In genomic region chr6:142822383-142822782, GRCh38 we compare ENCODE assay signal across 8 cellular contexts.
DNase-seq lines count a peak whose midpoint lies in the region; ATAC-seq and TF ChIP-seq lines count a peak whose summit lies in the region.

No MANE protein-coding gene starts in this region.

- CTCF ChIA-PET in CD4-positive, alpha-beta memory T cell (lab: Charles Lee; ENCODE audit: partially characterized antibody), result no interaction called here
- CTCF ChIA-PET in activated CD4-positive, alpha-beta memory T cell treated with anti-CD3 and anti-CD28 coated beads for 36 hours (lab: Charles Lee), result interaction anchor here (0.6 to 1.9 kb wide), 6 partner anchors 13 to 205 kb away, joined by 3 to 11 read pairs (median 4); no protein-coding TSS in a partner anchor

- H3K36me3 ChIP-seq in CD4-positive, alpha-beta memory T cell (ENCODE audit: insufficient read depth, low read length), result no peaks in the 10 kb centered on the region
- no peaks in the 10 kb centered on the region for H3K36me3 ChIP-seq in sigmoid colon

- H3K9me3 ChIP-seq in CD4-positive, alpha-beta memory T cell (ENCODE audit: control insufficient read depth in 1 of 2, low read length in 2 of 2), result no peaks in the 10 kb centered on the region
- H3K9me3 ChIP-seq in sigmoid colon, result no peaks in the 10 kb centered on the region

- peaks cover 20 to 30% of the 10 kb centered on the region in 2 donors for H3K36me3 Mint-ChIP-seq in CD4-positive, alpha-beta memory T cell
- H3K36me3 Mint-ChIP-seq in activated CD4-positive, alpha-beta memory T cell treated with anti-CD3 and anti-CD28 coated beads for 36 hours, result peaks cover 13% of the 10 kb centered on the region

- POLR2A ChIA-PET in CD4-positive, alpha-beta memory T cell (lab: Charles Lee; ENCODE audit: partially characterized antibody), result interaction anchor here (1.0 to 1.2 kb wide), 2 partner anchors 8 to 23 kb away, joined by 3 to 4 read pairs; no protein-coding TSS in a partner anchor
- POLR2A ChIA-PET in activated CD4-positive, alpha-beta memory T cell treated with anti-CD3 and anti-CD28 coated beads for 36 hours (lab: Charles Lee), result interaction anchor here (1.0 to 6.4 kb wide), 5 partner anchors 17 to 91 kb away, joined by 4 to 34 read pairs (median 5); no protein-coding TSS in a partner anchor

- no peak for TF ChIP-seq CTCF in sigmoid colon (IDR thresholded peaks at IDR 0.05)

- H3K27ac Mint-ChIP-seq in CD4-positive, alpha-beta memory T cell, result peak overlapping the region; percentile 79 to 100 (median 92)
- H3K27ac Mint-ChIP-seq in activated CD4-positive, alpha-beta memory T cell treated with anti-CD3 and anti-CD28 coated beads for 36 hours, result peak overlapping the region; percentile 86

- H3K4me3 ChIP-seq in CD4-positive, alpha-beta memory T cell (ENCODE audit: low read length in 2 of 2), result no peak overlapping the region
- no peak overlapping the region for H3K4me3 ChIP-seq in sigmoid colon

- intact Hi-C loops in CD4-positive, alpha-beta memory T cell (cut with micrococcal nuclease), result loop anchor here (5.0 kb wide), 2 partner anchors 35 kb away; no protein-coding TSS in a partner anchor
- intact Hi-C loops in activated CD4-positive, alpha-beta memory T cell treated with anti-CD3 and anti-CD28 coated beads for 36 hours (cut with micrococcal nuclease), result loop anchor here (1.0 to 5.0 kb wide), 6 partner anchors 11 to 130 kb away; no protein-coding TSS in a partner anchor
- intact Hi-C loops in sigmoid colon (cut with DNase I), result no loop called here

- H3K4me3 Mint-ChIP-seq in CD4-positive, alpha-beta memory T cell, result peak overlapping the region in 6 of 8 donors; percentile 25 to 70 (median 57)
- H3K4me3 Mint-ChIP-seq in activated CD4-positive, alpha-beta memory T cell treated with anti-CD3 and anti-CD28 coated beads for 36 hours, result peak overlapping the region; percentile 29

- DNase-seq in CD4-positive, alpha-beta memory T cell, result peak in 1 of 5 donors; percentile 21
- no peak for DNase-seq in activated CD4-positive, alpha-beta memory T cell treated with anti-CD3 and anti-CD28 coated beads for 36 hours
- DNase-seq in activated gamma-delta T cell (lab: John Stamatoyannopoulos, UW) (no peak), NCI-H2029 (lab: John Stamatoyannopoulos, UW) (no peak), NCI-H510A treated with DMSO at 0.1 percent for 48 hours (lab: John Stamatoyannopoulos, UW) (no peak), sigmoid colon (no peak)

- peaks cover 54 to 77% (median 69%) of the 10 kb centered on the region in 4 donors for H3K4me1 Mint-ChIP-seq in CD4-positive, alpha-beta memory T cell
- peaks cover 73% of the 10 kb centered on the region for H3K4me1 Mint-ChIP-seq in activated CD4-positive, alpha-beta memory T cell treated with anti-CD3 and anti-CD28 coated beads for 36 hours (ENCODE audit: low read depth)

- no peaks in the 10 kb centered on the region for H3K27me3 ChIP-seq in CD4-positive, alpha-beta memory T cell (ENCODE audit: insufficient read depth, low read length)
- no peaks in the 10 kb centered on the region for H3K27me3 ChIP-seq in sigmoid colon

- TF ChIP-seq EP300 in sigmoid colon (IDR thresholded peaks at IDR 0.05), result no peak

- WGBS in sigmoid colon, 2 donors, result 77 to 85% methylated on average over 1 of the region's 1 CpG

- ATAC-seq in GM19043 (IDR thresholded peaks at IDR 0.05; ENCODE audit: low read depth, unreplicated experiment), result peak; percentile 74
- peak; percentile 63 for ATAC-seq in HG02970 (IDR thresholded peaks at IDR 0.05; ENCODE audit: low FRiP score, unreplicated experiment)

- H3K9me3 Mint-ChIP-seq in CD4-positive, alpha-beta memory T cell, result peaks cover 0 to 2% (median 0%) of the 10 kb centered on the region in 8 donors
- H3K9me3 Mint-ChIP-seq in activated CD4-positive, alpha-beta memory T cell treated with anti-CD3 and anti-CD28 coated beads for 36 hours, result peaks cover 4% of the 10 kb centered on the region

- peak overlapping the region; percentile 37 for H3K27ac ChIP-seq in CD4-positive, alpha-beta memory T cell (ENCODE audit: low read depth, low read length)
- no peak overlapping the region for H3K27ac ChIP-seq in sigmoid colon

- H3K4me1 ChIP-seq in CD4-positive, alpha-beta memory T cell (ENCODE audit: insufficient read depth, low read length), result peaks cover 82% of the 10 kb centered on the region
- peaks cover 0 to 57% (median 40%) of the 10 kb centered on the region in 4 donors for H3K4me1 ChIP-seq in sigmoid colon

- peaks cover 0 to 3% of the 10 kb centered on the region in 2 donors for H3K27me3 Mint-ChIP-seq in CD4-positive, alpha-beta memory T cell
- peaks cover 2% of the 10 kb centered on the region for H3K27me3 Mint-ChIP-seq in activated CD4-positive, alpha-beta memory T cell treated with anti-CD3 and anti-CD28 coated beads for 36 hours

- no peak for TF ChIP-seq POLR2A in sigmoid colon (IDR thresholded peaks at IDR 0.05)
